20 cellular contexts compared by ENCODE assay signal in the genomic region with DNA sequence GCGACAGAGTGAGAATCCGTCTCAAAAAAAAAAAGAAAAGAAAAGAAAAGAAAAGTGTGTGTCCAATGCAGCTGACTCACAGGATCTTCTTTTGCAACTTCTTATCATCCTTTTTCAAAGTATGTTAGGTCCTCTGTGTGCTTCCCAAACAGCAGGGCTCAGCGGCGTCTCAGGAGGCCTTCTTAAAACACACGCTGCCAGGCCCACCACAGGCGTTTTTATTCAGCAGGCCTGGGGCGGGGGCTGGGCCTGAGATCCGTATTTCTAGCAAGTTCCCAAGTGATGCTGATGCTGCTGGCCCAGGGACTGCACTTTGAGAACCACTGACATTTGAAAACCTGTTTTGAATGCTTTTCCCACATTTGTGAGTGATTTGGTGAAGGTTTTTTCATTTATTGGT. TPM values are rescaled to one million over a fixed set of nuclear protein-coding genes. Genes with fewer than 3 reads are reported as not detected.
DNase-seq lines count a peak whose midpoint lies in the region; ATAC-seq and TF ChIP-seq lines count a peak whose summit lies in the region.
"Had no signal": no experiment of that assay in that cellular context is flagged by ENCODE, and none has a peak within 500 bp of the region (broad histone marks: within the 10 kb centered on the region; RNA-seq: fewer than 3 reads in every experiment).

No MANE protein-coding gene starts in this region.

- H3K4me1 ChIP-seq in spleen = peaks cover 0 to 10% (median 8%) of the 10 kb centered on the region in 6 donors
- H3K4me1 ChIP-seq: Caco-2, SJSA1 had no signal

- ATAC-seq in left lobe of liver (no peak), GM21529 (IDR thresholded peaks at IDR 0.05; ENCODE audit: unreplicated experiment) (no peak), HG02623 (IDR thresholded peaks at IDR 0.05; ENCODE audit: unreplicated experiment) (no peak)
- ATAC-seq: CD8-positive, alpha-beta T cell; HCT116 had no signal

- no peak overlapping the region for H3K4me3 ChIP-seq in astrocyte of the spinal cord (ENCODE audit: low read depth, low read length)
- H3K4me3 ChIP-seq in choroid plexus epithelial cell (ENCODE audit: low read depth, low read length) = no peak overlapping the region
- H3K4me3 ChIP-seq in spleen = no peak overlapping the region
- H3K4me3 ChIP-seq: MG63, SJSA1 had no signal

- TF ChIP-seq POLR2A in spleen (IDR thresholded peaks at IDR 0.05) = no peak

- 86 to 95% (median 90%) methylated on average over 8 of the region's 8 CpGs for WGBS in spleen, 5 donors

- no peaks in the 10 kb centered on the region for H3K9me3 ChIP-seq in spleen
- H3K9me3 ChIP-seq: Caco-2, MG63, SJSA1 had no signal

- DNase-seq in astrocyte of the spinal cord (ENCODE audit: low read depth, low spot score) (peak; percentile 52), choroid plexus epithelial cell (ENCODE audit: low read depth) (peak; percentile 85), left lobe of liver (ENCODE audit: low spot score) (peak; percentile 19), spleen (peak; percentile 41), amniotic stem cell (lab: John Stamatoyannopoulos, UW) (no peak)
- DNase-seq: Caco-2; CD8-positive, alpha-beta T cell; KBM-7; MG63; NCI-H1105 treated with DMSO at 0.1 percent for 48 hours; NCI-H146; NCI-H1930; NCI-H446; NCI-H524 treated with DMSO at 0.1 percent for 48 hours; NCI-H774 had no signal

- H3K36me3 ChIP-seq in spleen = no peaks in the 10 kb centered on the region
- H3K36me3 ChIP-seq: MG63, SJSA1 had no signal

- peaks cover 0 to 17% (median 0%) of the 10 kb centered on the region in 7 donors for H3K27me3 ChIP-seq in spleen (replicated peaks in 1 of 7)
- H3K27me3 ChIP-seq: MG63, SJSA1 had no signal

- H3K27ac ChIP-seq in spleen = no peak overlapping the region
- H3K27ac ChIP-seq: C4-2B, SJSA1 had no signal

- no peak for TF ChIP-seq CTCF in astrocyte of the spinal cord (IDR thresholded peaks at IDR 0.05; ENCODE audit: low read depth, low read length)
- TF ChIP-seq CTCF in choroid plexus epithelial cell (conservative IDR thresholded peaks at IDR 0.05; ENCODE audit: low read depth, low read length) = no peak
- TF ChIP-seq CTCF in spleen (IDR thresholded peaks at IDR 0.05 in 8 of 11, conservative IDR thresholded peaks at IDR 0.05 in 3 of 11) = no peak

- in situ Hi-C loops in astrocyte of the spinal cord (cut with HindIII; ENCODE audit: low sequenced_read_pairs) = no loop called here

- intact Hi-C loops in spleen (cut with DNase I; ENCODE audit: low total_unique reads) = no loop called here

RNA-seq across cellular contexts. Expression of gene PSMG4, which starts 57.1 kb away (rescaled TPM):
- total RNA-seq in left lobe of liver = 11.9 TPM
- 10 to 100 TPM; 12.1 to 21.0 (median 17.3) TPM for total RNA-seq in spleen
- 10 to 100 TPM; 39.0 to 41.6 (median 39.6) TPM for polyA plus RNA-seq in spleen
